8 cellular contexts compared by ENCODE assay signal in the genomic region with DNA sequence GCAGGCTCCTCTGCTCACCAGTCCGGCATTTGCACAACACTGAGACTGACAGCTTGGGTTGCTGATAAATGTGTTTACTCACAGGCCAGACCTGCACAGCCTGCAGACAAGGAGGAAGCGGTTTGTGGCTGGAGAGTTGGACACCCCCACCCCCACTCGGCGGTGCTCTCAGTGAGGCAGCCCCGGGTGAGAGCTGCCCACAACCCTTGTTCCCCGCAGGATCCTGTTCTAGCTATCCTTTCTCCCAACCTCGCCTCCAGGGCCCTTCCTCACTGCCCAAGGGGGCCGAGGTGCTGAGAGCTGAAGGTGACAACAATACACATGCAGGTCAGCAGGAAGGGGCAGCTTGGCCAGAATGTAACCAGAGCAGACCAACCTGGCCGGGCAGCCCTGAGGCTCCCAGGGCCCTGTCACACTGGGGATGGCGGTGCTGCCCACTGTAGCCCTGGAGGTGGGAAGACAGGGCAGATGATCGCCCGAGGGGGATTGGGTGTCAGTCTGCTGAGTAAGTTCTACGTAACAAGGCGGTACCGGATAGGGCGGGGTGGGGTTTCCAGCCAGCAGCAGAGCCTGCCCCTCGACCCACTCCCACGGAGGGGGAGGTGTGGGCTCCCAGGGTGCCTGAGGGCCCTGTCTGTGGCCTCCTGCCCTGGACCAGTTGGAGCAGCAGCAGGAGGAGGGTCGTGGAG. TPM values are rescaled to one million over a fixed set of nuclear protein-coding genes. Genes with fewer than 3 reads are reported as not detected.
DNase-seq lines count a peak whose midpoint lies in the region; ATAC-seq and TF ChIP-seq lines count a peak whose summit lies in the region.

No MANE protein-coding gene starts in this region.

- peaks cover 9% of the 10 kb centered on the region for H3K27me3 ChIP-seq in cardiac muscle cell

- POLR2A ChIA-PET in activated CD8-positive, alpha-beta T cell treated with anti-CD3 and anti-CD28 coated beads, Interleukin-2, amount 10 ng/mL, durations not matched to agents 7 days and 5 days (lab: Charles Lee), result interaction anchor here (1.1 kb wide), 1 partner anchor 20 kb away, joined by 4 read pairs; no protein-coding TSS in a partner anchor

- peaks cover 35% of the 10 kb centered on the region for H3K4me1 ChIP-seq in cardiac muscle cell (ENCODE audit: low read depth)

- peaks cover 12% of the 10 kb centered on the region for H3K36me3 ChIP-seq in cardiac muscle cell

- TF ChIP-seq CTCF in LNCaP clone FGC (IDR thresholded peaks at IDR 0.05; ENCODE audit: control insufficient read depth, extremely low read depth, insufficient read depth) (no peak), cardiac muscle cell (IDR thresholded peaks at IDR 0.05; ENCODE audit: low read depth, low read length) (no peak)

- H3K27ac ChIP-seq in cardiac muscle cell, result peak overlapping the region; percentile 48

- ATAC-seq in GM21515 (IDR thresholded peaks at IDR 0.05; ENCODE audit: unreplicated experiment), result peak; percentile 45
- ATAC-seq in activated CD8-positive, alpha-beta T cell treated with anti-CD3 and anti-CD28 coated beads, Interleukin-2, amount 10 ng/mL, durations not matched to agents 7 days and 5 days, result peak; percentile 22

- H3K9me3 Mint-ChIP-seq in activated CD8-positive, alpha-beta T cell treated with anti-CD3 and anti-CD28 coated beads, Interleukin-2, amount 10 ng/mL, durations not matched to agents 7 days and 5 days (ENCODE audit: insufficient read depth), result no peaks in the 10 kb centered on the region

- DNase-seq in ELR (ENCODE audit: low read depth) (peak; percentile 93), LNCaP clone FGC (ENCODE audit: low read depth) (peak; percentile 25), cardiac muscle cell (ENCODE audit: low read depth in 1 of 2, low spot score in 1 of 2) (peak; percentile 45 to 70), superior temporal gyrus (ENCODE audit: extremely low spot score) (no peak), AG08395 (ENCODE audit: low spot score) (no peak)
- peak; percentile 82 for DNase-seq in activated CD8-positive, alpha-beta T cell treated with anti-CD3 and anti-CD28 coated beads, Interleukin-2, amount 10 ng/mL, durations not matched to agents 7 days and 5 days
- peak; percentile 41 for DNase-seq in stimulated activated CD8-positive, alpha-beta memory T cell treated with anti-CD3 and anti-CD28 coated beads, Interleukin-15, amount 100 ng/mL, for 1 hour (ENCODE audit: low read depth)

- peaks cover 49% of the 10 kb centered on the region for H3K4me1 Mint-ChIP-seq in activated CD8-positive, alpha-beta T cell treated with anti-CD3 and anti-CD28 coated beads, Interleukin-2, amount 10 ng/mL, durations not matched to agents 7 days and 5 days (ENCODE audit: low read depth)

- H3K36me3 Mint-ChIP-seq in activated CD8-positive, alpha-beta T cell treated with anti-CD3 and anti-CD28 coated beads, Interleukin-2, amount 10 ng/mL, durations not matched to agents 7 days and 5 days (ENCODE audit: low read depth), result peaks cover 31% of the 10 kb centered on the region

- peak overlapping the region; percentile 76 for H3K4me3 Mint-ChIP-seq in activated CD8-positive, alpha-beta T cell treated with anti-CD3 and anti-CD28 coated beads, Interleukin-2, amount 10 ng/mL, durations not matched to agents 7 days and 5 days

- H3K27me3 Mint-ChIP-seq in activated CD8-positive, alpha-beta T cell treated with anti-CD3 and anti-CD28 coated beads, Interleukin-2, amount 10 ng/mL, durations not matched to agents 7 days and 5 days (ENCODE audit: low read depth), result no peaks in the 10 kb centered on the region

- H3K4me3 ChIP-seq in LNCaP clone FGC (ENCODE audit: low read depth, low read length) (no peak overlapping the region), cardiac muscle cell (no peak overlapping the region)

- H3K27ac Mint-ChIP-seq in activated CD8-positive, alpha-beta T cell treated with anti-CD3 and anti-CD28 coated beads, Interleukin-2, amount 10 ng/mL, durations not matched to agents 7 days and 5 days, result peak overlapping the region; percentile 92

- CTCF ChIA-PET in activated CD8-positive, alpha-beta T cell treated with anti-CD3 and anti-CD28 coated beads, Interleukin-2, amount 10 ng/mL, durations not matched to agents 7 days and 5 days (lab: Charles Lee), result interaction anchor here (1.2 to 4.4 kb wide), 4 partner anchors 20 to 51 kb away, joined by 3 to 23 read pairs (median 4); no protein-coding TSS in a partner anchor

- H3K9me3 ChIP-seq in cardiac muscle cell (ENCODE audit: low read depth), result no peaks in the 10 kb centered on the region

RNA-seq across cellular contexts. Expression of gene ADAM8, which starts 2.1 kb away (rescaled TPM):
- 10 to 100 TPM; 69.9 to 75.5 TPM for total RNA-seq in activated CD8-positive, alpha-beta T cell treated with anti-CD3 and anti-CD28 coated beads, Interleukin-2, amount 10 ng/mL, durations not matched to agents 7 days and 5 days
- total RNA-seq in cardiac muscle cell, result 2.8 and 6.9 TPM in 2 replicates
- polyA plus RNA-seq in cardiac muscle cell, result 2.3 and 3.7 TPM in 2 replicates

RNA-seq across cellular contexts. Expression of gene TUBGCP2, which starts 30.0 kb away (rescaled TPM):
- 10 to 100 TPM; 53.5 to 59.0 TPM for total RNA-seq in activated CD8-positive, alpha-beta T cell treated with anti-CD3 and anti-CD28 coated beads, Interleukin-2, amount 10 ng/mL, durations not matched to agents 7 days and 5 days
- 70.2 and 70.8 TPM in 2 replicates for total RNA-seq in cardiac muscle cell
- 52.3 and 62.4 TPM in 2 replicates for polyA plus RNA-seq in cardiac muscle cell

RNA-seq across cellular contexts. Expression of gene ZNF511, which starts 30.0 kb away (rescaled TPM):
- total RNA-seq in activated CD8-positive, alpha-beta T cell treated with anti-CD3 and anti-CD28 coated beads, Interleukin-2, amount 10 ng/mL, durations not matched to agents 7 days and 5 days, result 10 to 100 TPM; 61.4 to 62.6 TPM
- total RNA-seq in cardiac muscle cell, result 53.7 and 67.1 TPM in 2 replicates
- 116 and 150 TPM in 2 replicates for polyA plus RNA-seq in cardiac muscle cell

RNA-seq across cellular contexts. Expression of gene VENTX, which starts 41.1 kb away (rescaled TPM):
- not detected for total RNA-seq in activated CD8-positive, alpha-beta T cell treated with anti-CD3 and anti-CD28 coated beads, Interleukin-2, amount 10 ng/mL, durations not matched to agents 7 days and 5 days
- not detected in 2 replicates for total RNA-seq in cardiac muscle cell
- not detected in 2 replicates for polyA plus RNA-seq in cardiac muscle cell

RNA-seq across cellular contexts. Expression of gene UTF1, which starts 48.7 kb away (rescaled TPM):
- total RNA-seq in activated CD8-positive, alpha-beta T cell treated with anti-CD3 and anti-CD28 coated beads, Interleukin-2, amount 10 ng/mL, durations not matched to agents 7 days and 5 days, result not detected
- not detected in 2 replicates for total RNA-seq in cardiac muscle cell
- polyA plus RNA-seq in cardiac muscle cell, result not detected in 2 replicates

Comparison
In these comparisons a context has a peak if more than half of its experiments do, and no peak if none do; other contexts are left out.
1. DNase-seq: peak in ELR (single experiment), LNCaP clone FGC (single experiment), activated CD8-positive, alpha-beta T cell treated with anti-CD3 and anti-CD28 coated beads, Interleukin-2, amount 10 ng/mL, durations not matched to agents 7 days and 5 days (single experiment), cardiac muscle cell (2 of 2) and stimulated activated CD8-positive, alpha-beta memory T cell treated with anti-CD3 and anti-CD28 coated beads, Interleukin-15, amount 100 ng/mL, for 1 hour (single experiment); none in superior temporal gyrus (single experiment) and AG08395 (single experiment).